In genomic region chr7:123604739-123605138, GRCh38 we compare ENCODE assay signal across 31 cellular contexts. TPM values are rescaled to one million over a fixed set of nuclear protein-coding genes. Genes with fewer than 3 reads are reported as not detected.
"Had no signal": no experiment of that assay in that cellular context is flagged by ENCODE, and none has a peak within 500 bp of the region (broad histone marks: within the 10 kb centered on the region; RNA-seq: fewer than 3 reads in every experiment).

No MANE protein-coding gene starts in this region.

- H3K27me3 ChIP-seq: body of pancreas, esophagus muscularis mucosa, gastroesophageal sphincter, sigmoid colon, spleen, upper lobe of left lung had no signal

- H3K9me3 ChIP-seq: body of pancreas, esophagus muscularis mucosa, gastroesophageal sphincter, lower lobe of right lung, sigmoid colon, spleen, upper lobe of left lung had no signal

- H3K36me3 ChIP-seq: esophagus muscularis mucosa, gastroesophageal sphincter, lower lobe of right lung, sigmoid colon, spleen, upper lobe of left lung had no signal

- FAIRE-seq: colon, endothelial cell of umbilical vein had no signal

- DNase-seq: activated CD4-positive, alpha-beta memory T cell treated with anti-CD3 and anti-CD28 coated beads, Interleukin-2, amount 10 ng/mL, durations not matched to agents 7 days and 5 days; activated CD4-positive, alpha-beta T cell treated with anti-CD3 and anti-CD28 coated beads, Interleukin-2, amount 10 ng/mL, durations not matched to agents 24 days and 14 days; activated gamma-delta T cell; activated naive CD4-positive, alpha-beta T cell treated with anti-CD3 and anti-CD28 coated beads, Interleukin-2, amount 50 U/mL, for 16 hours; activated naive CD8-positive, alpha-beta T cell treated with anti-CD3 and anti-CD28 coated beads, Interleukin-2, amount 50 U/mL, for 24 hours; anterior cingulate cortex; body of pancreas; caudate nucleus; effector memory CD4-positive, alpha-beta T cell; head of caudate nucleus; hypothalamus; islet precursor cell; left cardiac atrium; lower lobe of right lung; naive thymus-derived CD4-positive, alpha-beta T cell; occipital lobe; sigmoid colon; spleen; stimulated activated CD4-positive, alpha-beta T cell treated with anti-CD3 and anti-CD28 coated beads, Interleukin-4, amount 100 ng/mL, for 24 hours; stimulated activated naive CD4-positive, alpha-beta T cell treated with Interleukin-2 at 50 U/mL for 16 hours; T-cell; upper lobe of left lung had no signal

- H3K27ac ChIP-seq: body of pancreas, esophagus muscularis mucosa, gastroesophageal sphincter, lower lobe of right lung, sigmoid colon, spleen, upper lobe of left lung, VCaP had no signal

- H3K4me1 ChIP-seq: body of pancreas, esophagus muscularis mucosa, gastroesophageal sphincter, lower lobe of right lung, sigmoid colon, spleen, upper lobe of left lung had no signal

- H3K4me3 ChIP-seq: body of pancreas, esophagus muscularis mucosa, gastroesophageal sphincter, lower lobe of right lung, sigmoid colon, spleen, upper lobe of left lung had no signal

- ATAC-seq: activated CD4-positive, CD25-positive, alpha-beta regulatory T cell treated with anti-CD3 and anti-CD28 coated beads, Interleukin-2, amount 50 U/mL, for 24 hours; activated naive CD8-positive, alpha-beta T cell treated with anti-CD3 and anti-CD28 coated beads, Interleukin-2, amount 50 U/mL, for 24 hours; body of pancreas; gastroesophageal sphincter; left cardiac atrium; lower lobe of right lung; naive thymus-derived CD4-positive, alpha-beta T cell; T-cell had no signal

RNA-seq across cellular contexts. Expression of gene ASB15, which starts 3.1 kb away (rescaled TPM):
- total RNA-seq: activated CD4-positive, alpha-beta memory T cell treated with anti-CD3 and anti-CD28 coated beads, Interleukin-2, amount 10 ng/mL, durations not matched to agents 7 days and 5 days; activated CD4-positive, alpha-beta T cell treated with anti-CD3 and anti-CD28 coated beads, Interleukin-2, amount 10 ng/mL, durations not matched to agents 24 days and 14 days; body of pancreas; dermis microvascular lymphatic vessel endothelial cell; endothelial cell of umbilical vein; esophagus muscularis mucosa; gastroesophageal sphincter; lower lobe of right lung; mesenteric fat pad; naive thymus-derived CD4-positive, alpha-beta T cell; neural crest cell; occipital lobe; sigmoid colon; spleen; T-cell; upper lobe of left lung had no signal
- polyA plus RNA-seq: endothelial cell of umbilical vein, sigmoid colon had no signal

RNA-seq across cellular contexts. Expression of gene LMOD2, which starts 50.9 kb away (rescaled TPM):
- total RNA-seq: activated CD4-positive, alpha-beta memory T cell treated with anti-CD3 and anti-CD28 coated beads, Interleukin-2, amount 10 ng/mL, durations not matched to agents 7 days and 5 days; activated CD4-positive, alpha-beta T cell treated with anti-CD3 and anti-CD28 coated beads, Interleukin-2, amount 10 ng/mL, durations not matched to agents 24 days and 14 days; body of pancreas; dermis microvascular lymphatic vessel endothelial cell; endothelial cell of umbilical vein; esophagus muscularis mucosa; gastroesophageal sphincter; lower lobe of right lung; mesenteric fat pad; naive thymus-derived CD4-positive, alpha-beta T cell; neural crest cell; occipital lobe; sigmoid colon; spleen; T-cell; upper lobe of left lung had no signal
- polyA plus RNA-seq: endothelial cell of umbilical vein had no signal
